ENCODE assay signal across 11 cellular contexts in genomic region chr18:63262369-63263335, GRCh38. TPM values are rescaled to one million over a fixed set of nuclear protein-coding genes. Genes with fewer than 3 reads are reported as not detected.
DNase-seq lines count a peak whose midpoint lies in the region; ATAC-seq, FAIRE-seq and TF ChIP-seq lines count a peak whose summit lies in the region.
"Had no signal": no experiment of that assay in that cellular context is flagged by ENCODE, and none has a peak within 500 bp of the region (broad histone marks: within the 10 kb centered on the region; RNA-seq: fewer than 3 reads in every experiment).

No MANE protein-coding gene starts in this region.

- FAIRE-seq in GM19239 (lab: Jason Lieb, UNC): no peak
- FAIRE-seq: TTC549 had no signal

- H3K36me3 Mint-ChIP-seq in GM23338 (ENCODE audit: low read depth): no peaks in the 10 kb centered on the region
- no peaks in the 10 kb centered on the region for H3K36me3 Mint-ChIP-seq in natural killer cell

- H3K4me3 ChIP-seq in GM23338: no peak overlapping the region

- no peaks in the 10 kb centered on the region for H3K27me3 ChIP-seq in GM23338 (ENCODE audit: insufficient read depth)

- 0 out of 4 replicates have a peak, but pooled peaks of 1 of the 2 experiments have one; percentile 3 for TF ChIP-seq CTCF in GM23338 (conservative IDR thresholded peaks at IDR 0.05; ENCODE audit: low read depth in 2 of 2)
- TF ChIP-seq CTCF in natural killer cell (IDR thresholded peaks at IDR 0.05): no peak

- H3K79me2 ChIP-seq in GM23338 (replicated peaks; ENCODE audit: insufficient read depth): no peaks in the 10 kb centered on the region

- no peak overlapping the region for H3K4me2 ChIP-seq in GM23338

- peak overlapping the region; percentile 93 for H3K27ac ChIP-seq in angular gyrus (ENCODE audit: low read depth, low read length)
- no peak overlapping the region for H3K27ac ChIP-seq in GM23338 (ENCODE audit: low read depth)

- H3K27ac Mint-ChIP-seq in GM23338 (no peak overlapping the region), natural killer cell (peak overlapping the region in 1 of 2 donors; percentile 18)

- H4K20me1 ChIP-seq in GM23338 (replicated peaks; ENCODE audit: insufficient read depth): no peaks in the 10 kb centered on the region

- no peaks in the 10 kb centered on the region for H3K36me3 ChIP-seq in GM23338 (ENCODE audit: insufficient read depth)

- H3K4me1 ChIP-seq in GM23338 (ENCODE audit: insufficient read depth): no peaks in the 10 kb centered on the region

- H3K4me3 Mint-ChIP-seq in GM23338 (no peak overlapping the region), natural killer cell (no peak overlapping the region)

- peak; percentile 82 for ATAC-seq in sciatic nerve
- no peak for ATAC-seq in GM23338
- ATAC-seq in activated CD4-positive, CD25-positive, alpha-beta regulatory T cell treated with anti-CD3 and anti-CD28 coated beads, Interleukin-2, amount 50 U/mL, for 24 hours: no peak
- ATAC-seq in natural killer cell: no peak

- no peak overlapping the region for H2AFZ ChIP-seq in GM23338

- H3K9me3 Mint-ChIP-seq in GM23338 (no peaks in the 10 kb centered on the region), natural killer cell (no peaks in the 10 kb centered on the region)

- intact Hi-C loops in sciatic nerve (cut with DNase I) (loop anchor here (10.0 kb wide), 1 partner anchor 52 kb away; the partner anchor contains the start of gene BCL2), natural killer cell (cut with micrococcal nuclease) (loop anchor here (5.0 kb wide), 1 partner anchor 35 kb away; no protein-coding TSS in a partner anchor)

- no peaks in the 10 kb centered on the region for H3K9me2 ChIP-seq in GM23338 (ENCODE audit: insufficient read depth)

- H3K4me1 Mint-ChIP-seq in GM23338 (no peaks in the 10 kb centered on the region), natural killer cell (peaks cover 41 to 49% of the 10 kb centered on the region in 2 donors)

- peak in 10 of 14 donors; percentile 6 to 73 (median 46) for DNase-seq in C1 segment of cervical spinal cord (lab: John Stamatoyannopoulos, UW)
- DNase-seq in inferior parietal cortex (ENCODE audit: extremely low spot score): peak; percentile 57
- DNase-seq in sciatic nerve (ENCODE audit: low spot score): no peak
- no peak for DNase-seq in GM19239 (ENCODE audit: insufficient read length, low spot score)
- no peak for DNase-seq in GM23338 (ENCODE audit: low spot score)
- no peak for DNase-seq in natural killer cell
- DNase-seq: activated CD8-positive, alpha-beta memory T cell treated with anti-CD3 and anti-CD28 coated beads, Interleukin-2, amount 50 U/mL, for 4 hours; stimulated activated CD4-positive, alpha-beta T cell treated with anti-CD3 and anti-CD28 coated beads, Interleukin-4, amount 100 ng/mL, for 4 hours had no signal

- H3F3A ChIP-seq in GM23338 (replicated peaks; ENCODE audit: low read depth): no peaks in the 10 kb centered on the region

- H3K27me3 Mint-ChIP-seq in GM23338 (ENCODE audit: insufficient read depth, low read depth, poor library complexity) (peaks cover 2% of the 10 kb centered on the region), natural killer cell (ENCODE audit: low read depth in 2 of 2) (no peaks in the 10 kb centered on the region)

TF ChIP-seq in GM23338, 12 proteins besides CTCF, POLR2A, EP300 and RAD21 (continues in another document):
- TF ChIP-seq NANOG (IDR thresholded peaks at IDR 0.05; ENCODE audit: borderline replicate concordance) (no peak), POLR2AphosphoS5 (IDR thresholded peaks at IDR 0.05; ENCODE audit: low read depth) (no peak), STAT1 (IDR thresholded peaks at IDR 0.05; ENCODE audit: unreplicated experiment) (no peak), CREB1 (CRISPR knock-in tag; IDR thresholded peaks at IDR 0.05; ENCODE audit: low read depth) (no peak), REST (IDR thresholded peaks at IDR 0.05; ENCODE audit: unreplicated experiment) (no peak), ZNF114 (CRISPR knock-in tag; IDR thresholded peaks at IDR 0.05) (no peak)
- TF ChIP-seq, protein P1, sequence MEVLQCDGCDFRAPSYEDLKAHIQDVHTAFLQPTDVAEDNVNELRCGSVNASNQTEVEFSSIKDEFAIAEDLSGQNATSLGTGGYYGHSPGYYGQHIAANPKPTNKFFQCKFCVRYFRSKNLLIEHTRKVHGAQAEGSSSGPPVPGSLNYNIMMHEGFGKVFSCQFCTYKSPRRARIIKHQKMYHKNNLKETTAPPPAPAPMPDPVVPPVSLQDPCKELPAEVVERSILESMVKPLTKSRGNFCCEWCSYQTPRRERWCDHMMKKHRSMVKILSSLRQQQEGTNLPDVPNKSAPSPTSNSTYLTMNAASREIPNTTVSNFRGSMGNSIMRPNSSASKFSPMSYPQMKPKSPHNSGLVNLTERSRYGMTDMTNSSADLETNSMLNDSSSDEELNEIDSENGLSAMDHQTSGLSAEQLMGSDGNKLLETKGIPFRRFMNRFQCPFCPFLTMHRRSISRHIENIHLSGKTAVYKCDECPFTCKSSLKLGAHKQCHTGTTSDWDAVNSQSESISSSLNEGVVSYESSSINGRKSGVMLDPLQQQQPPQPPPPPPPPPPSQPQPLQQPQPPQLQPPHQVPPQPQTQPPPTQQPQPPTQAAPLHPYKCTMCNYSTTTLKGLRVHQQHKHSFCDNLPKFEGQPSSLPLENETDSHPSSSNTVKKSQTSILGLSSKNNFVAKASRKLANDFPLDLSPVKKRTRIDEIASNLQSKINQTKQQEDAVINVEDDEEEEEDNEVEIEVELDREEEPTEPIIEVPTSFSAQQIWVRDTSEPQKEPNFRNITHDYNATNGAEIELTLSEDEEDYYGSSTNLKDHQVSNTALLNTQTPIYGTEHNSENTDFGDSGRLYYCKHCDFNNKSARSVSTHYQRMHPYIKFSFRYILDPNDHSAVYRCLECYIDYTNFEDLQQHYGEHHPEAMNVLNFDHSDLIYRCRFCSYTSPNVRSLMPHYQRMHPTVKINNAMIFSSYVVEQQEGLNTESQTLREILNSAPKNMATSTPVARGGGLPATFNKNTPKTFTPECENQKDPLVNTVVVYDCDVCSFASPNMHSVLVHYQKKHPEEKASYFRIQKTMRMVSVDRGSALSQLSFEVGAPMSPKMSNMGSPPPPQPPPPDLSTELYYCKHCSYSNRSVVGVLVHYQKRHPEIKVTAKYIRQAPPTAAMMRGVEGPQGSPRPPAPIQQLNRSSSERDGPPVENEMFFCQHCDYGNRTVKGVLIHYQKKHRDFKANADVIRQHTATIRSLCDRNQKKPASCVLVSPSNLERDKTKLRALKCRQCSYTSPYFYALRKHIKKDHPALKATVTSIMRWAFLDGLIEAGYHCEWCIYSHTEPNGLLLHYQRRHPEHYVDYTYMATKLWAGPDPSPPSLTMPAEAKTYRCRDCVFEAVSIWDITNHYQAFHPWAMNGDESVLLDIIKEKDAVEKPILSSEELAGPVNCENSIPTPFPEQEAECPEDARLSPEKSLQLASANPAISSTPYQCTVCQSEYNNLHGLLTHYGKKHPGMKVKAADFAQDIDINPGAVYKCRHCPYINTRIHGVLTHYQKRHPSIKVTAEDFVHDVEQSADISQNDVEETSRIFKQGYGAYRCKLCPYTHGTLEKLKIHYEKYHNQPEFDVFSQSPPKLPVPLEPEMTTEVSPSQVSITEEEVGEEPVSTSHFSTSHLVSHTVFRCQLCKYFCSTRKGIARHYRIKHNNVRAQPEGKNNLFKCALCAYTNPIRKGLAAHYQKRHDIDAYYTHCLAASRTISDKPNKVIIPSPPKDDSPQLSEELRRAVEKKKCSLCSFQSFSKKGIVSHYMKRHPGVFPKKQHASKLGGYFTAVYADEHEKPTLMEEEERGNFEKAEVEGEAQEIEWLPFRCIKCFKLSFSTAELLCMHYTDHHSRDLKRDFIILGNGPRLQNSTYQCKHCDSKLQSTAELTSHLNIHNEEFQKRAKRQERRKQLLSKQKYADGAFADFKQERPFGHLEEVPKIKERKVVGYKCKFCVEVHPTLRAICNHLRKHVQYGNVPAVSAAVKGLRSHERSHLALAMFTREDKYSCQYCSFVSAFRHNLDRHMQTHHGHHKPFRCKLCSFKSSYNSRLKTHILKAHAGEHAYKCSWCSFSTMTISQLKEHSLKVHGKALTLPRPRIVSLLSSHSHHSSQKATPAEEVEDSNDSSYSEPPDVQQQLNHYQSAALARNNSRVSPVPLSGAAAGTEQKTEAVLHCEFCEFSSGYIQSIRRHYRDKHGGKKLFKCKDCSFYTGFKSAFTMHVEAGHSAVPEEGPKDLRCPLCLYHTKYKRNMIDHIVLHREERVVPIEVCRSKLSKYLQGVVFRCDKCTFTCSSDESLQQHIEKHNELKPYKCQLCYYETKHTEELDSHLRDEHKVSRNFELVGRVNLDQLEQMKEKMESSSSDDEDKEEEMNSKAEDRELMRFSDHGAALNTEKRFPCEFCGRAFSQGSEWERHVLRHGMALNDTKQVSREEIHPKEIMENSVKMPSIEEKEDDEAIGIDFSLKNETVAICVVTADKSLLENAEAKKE (CRISPR knock-in tag; IDR thresholded peaks at IDR 0.05): no peak

RNA-seq across cellular contexts. Expression of gene BCL2, which starts 56.9 kb away (rescaled TPM):
- total RNA-seq in sciatic nerve: 47.3 TPM
- total RNA-seq in GM23338 (2014; rRNA removed; shearing (Covaris generic)): 4.0 and 7.3 TPM in 2 replicates
- 1.1 and 1.2 TPM in 2 replicates for polyA plus RNA-seq in GM23338 (2016; fragmentation: Nextera tagmentation; extraction: Ambion mirVana)
- total RNA-seq in natural killer cell: 10 to 100 TPM; 28.2 to 64.2 (median 33.4) TPM

Comparison
In these comparisons a context has a peak if more than half of its experiments do, and no peak if none do; other contexts are left out.
1. DNase-seq: peak in C1 segment of cervical spinal cord (10 of 14) and inferior parietal cortex (single experiment); none in sciatic nerve (single experiment), GM19239 (single experiment), GM23338 (single experiment) and natural killer cell (single experiment).